In genomic region chr10:34959321-34959720, GRCh38 we compare ENCODE assay signal across 1 cellular context.
TF ChIP-seq lines count a peak whose summit lies in the region.

No MANE protein-coding gene starts in this region.

TF ChIP-seq in WTC11, 78 proteins besides CTCF, POLR2A, EP300 and RAD21 (continued from another document):
- TF ChIP-seq, protein P1, sequence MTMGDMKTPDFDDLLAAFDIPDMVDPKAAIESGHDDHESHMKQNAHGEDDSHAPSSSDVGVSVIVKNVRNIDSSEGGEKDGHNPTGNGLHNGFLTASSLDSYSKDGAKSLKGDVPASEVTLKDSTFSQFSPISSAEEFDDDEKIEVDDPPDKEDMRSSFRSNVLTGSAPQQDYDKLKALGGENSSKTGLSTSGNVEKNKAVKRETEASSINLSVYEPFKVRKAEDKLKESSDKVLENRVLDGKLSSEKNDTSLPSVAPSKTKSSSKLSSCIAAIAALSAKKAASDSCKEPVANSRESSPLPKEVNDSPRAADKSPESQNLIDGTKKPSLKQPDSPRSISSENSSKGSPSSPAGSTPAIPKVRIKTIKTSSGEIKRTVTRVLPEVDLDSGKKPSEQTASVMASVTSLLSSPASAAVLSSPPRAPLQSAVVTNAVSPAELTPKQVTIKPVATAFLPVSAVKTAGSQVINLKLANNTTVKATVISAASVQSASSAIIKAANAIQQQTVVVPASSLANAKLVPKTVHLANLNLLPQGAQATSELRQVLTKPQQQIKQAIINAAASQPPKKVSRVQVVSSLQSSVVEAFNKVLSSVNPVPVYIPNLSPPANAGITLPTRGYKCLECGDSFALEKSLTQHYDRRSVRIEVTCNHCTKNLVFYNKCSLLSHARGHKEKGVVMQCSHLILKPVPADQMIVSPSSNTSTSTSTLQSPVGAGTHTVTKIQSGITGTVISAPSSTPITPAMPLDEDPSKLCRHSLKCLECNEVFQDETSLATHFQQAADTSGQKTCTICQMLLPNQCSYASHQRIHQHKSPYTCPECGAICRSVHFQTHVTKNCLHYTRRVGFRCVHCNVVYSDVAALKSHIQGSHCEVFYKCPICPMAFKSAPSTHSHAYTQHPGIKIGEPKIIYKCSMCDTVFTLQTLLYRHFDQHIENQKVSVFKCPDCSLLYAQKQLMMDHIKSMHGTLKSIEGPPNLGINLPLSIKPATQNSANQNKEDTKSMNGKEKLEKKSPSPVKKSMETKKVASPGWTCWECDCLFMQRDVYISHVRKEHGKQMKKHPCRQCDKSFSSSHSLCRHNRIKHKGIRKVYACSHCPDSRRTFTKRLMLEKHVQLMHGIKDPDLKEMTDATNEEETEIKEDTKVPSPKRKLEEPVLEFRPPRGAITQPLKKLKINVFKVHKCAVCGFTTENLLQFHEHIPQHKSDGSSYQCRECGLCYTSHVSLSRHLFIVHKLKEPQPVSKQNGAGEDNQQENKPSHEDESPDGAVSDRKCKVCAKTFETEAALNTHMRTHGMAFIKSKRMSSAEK (CRISPR knock-in tag; IDR thresholded peaks at IDR 0.05; ENCODE audit: borderline replicate concordance) = no peak
- no peak for TF ChIP-seq FOXJ3 (CRISPR knock-in tag; IDR thresholded peaks at IDR 0.05; ENCODE audit: borderline replicate concordance)
- no peak for TF ChIP-seq TEAD4 (CRISPR knock-in tag; IDR thresholded peaks at IDR 0.05)
- no peak for TF ChIP-seq RELA (CRISPR knock-in tag; IDR thresholded peaks at IDR 0.05; ENCODE audit: borderline replicate concordance)
- no peak for TF ChIP-seq NR1H2 (CRISPR knock-in tag; IDR thresholded peaks at IDR 0.05)
- TF ChIP-seq, protein P2, sequence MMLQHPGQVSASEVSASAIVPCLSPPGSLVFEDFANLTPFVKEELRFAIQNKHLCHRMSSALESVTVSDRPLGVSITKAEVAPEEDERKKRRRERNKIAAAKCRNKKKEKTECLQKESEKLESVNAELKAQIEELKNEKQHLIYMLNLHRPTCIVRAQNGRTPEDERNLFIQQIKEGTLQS (CRISPR knock-in tag; conservative IDR thresholded peaks at IDR 0.05) = no peak
- TF ChIP-seq ZBTB21 (CRISPR knock-in tag; IDR thresholded peaks at IDR 0.05; ENCODE audit: borderline replicate concordance) = no peak
